In the genomic region with DNA sequence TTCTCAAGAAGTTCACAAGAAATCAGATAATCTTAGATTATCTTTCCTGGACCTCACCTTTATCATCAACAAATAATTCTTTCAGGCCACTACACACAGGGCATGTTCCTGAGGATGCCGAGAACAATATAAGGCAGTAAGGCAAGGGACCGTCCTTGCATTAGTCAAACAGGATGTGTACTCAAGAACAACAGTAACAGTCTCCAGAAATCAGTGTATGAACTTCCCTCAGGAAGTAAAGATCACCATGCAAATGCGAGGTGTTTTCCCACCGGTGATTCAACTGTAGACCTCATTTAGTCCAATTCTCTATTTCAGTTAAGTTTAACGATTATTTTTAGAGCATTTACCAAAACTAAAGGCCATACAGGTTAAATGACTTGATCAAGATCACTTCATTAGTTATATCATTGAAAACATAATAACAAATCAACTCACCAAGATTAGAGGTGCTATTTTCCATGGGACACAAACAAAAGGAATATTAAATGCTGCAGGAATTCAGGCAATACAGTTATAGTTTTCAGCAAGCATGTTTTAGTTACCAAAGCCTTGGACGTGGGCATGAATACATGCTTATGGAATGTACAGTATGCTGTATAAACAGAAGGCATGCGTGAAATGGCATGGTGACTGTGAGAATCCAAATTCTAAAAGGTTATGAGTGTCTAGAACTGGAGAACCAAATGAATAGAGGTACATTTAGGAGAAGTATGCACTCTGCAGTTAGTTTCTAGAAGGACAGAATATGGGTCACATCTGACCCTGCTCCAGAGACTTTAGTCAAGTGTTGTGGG, we compare ENCODE assay signal across 11 cellular contexts.
DNase-seq lines count a peak whose midpoint lies in the region; ATAC-seq and TF ChIP-seq lines count a peak whose summit lies in the region.
"Had no signal": no experiment of that assay in that cellular context is flagged by ENCODE, and none has a peak within 500 bp of the region (broad histone marks: within the 10 kb centered on the region; RNA-seq: fewer than 3 reads in every experiment).

No MANE protein-coding gene starts in this region.

- TF ChIP-seq CTCF in astrocyte of the cerebellum (IDR thresholded peaks at IDR 0.05; ENCODE audit: low read depth, low read length, missing control alignments), result no peak

- no peak overlapping the region for H3K4me3 ChIP-seq in astrocyte of the cerebellum (ENCODE audit: low read depth, low read length)
- H3K4me3 ChIP-seq: cardiac muscle cell, stomach had no signal

- in situ Hi-C loops in astrocyte of the cerebellum (cut with HindIII; ENCODE audit: low sequenced_read_pairs), result no loop called here

- ATAC-seq in GM18909 (IDR thresholded peaks at IDR 0.05; ENCODE audit: poor library complexity, unreplicated experiment) (peak; percentile 34), HG02885 (IDR thresholded peaks at IDR 0.05; ENCODE audit: poor library complexity, unreplicated experiment) (peak; percentile 49)

- DNase-seq in astrocyte of the cerebellum (ENCODE audit: low read depth), result peak; percentile 2
- peak; percentile 14 for DNase-seq in renal cortical epithelial cell (ENCODE audit: low read depth)
- DNase-seq in NCI-H526 treated with DMSO at 0.1 percent for 48 hours (lab: John Stamatoyannopoulos, UW), result no peak
- no peak for DNase-seq in amniotic stem cell (lab: John Stamatoyannopoulos, UW)
- DNase-seq in midbrain (lab: John Stamatoyannopoulos, UW), result no peak
- DNase-seq in COR-L47 (lab: John Stamatoyannopoulos, UW), result no peak
- DNase-seq: activated CD4-positive, alpha-beta T cell treated with anti-CD3 and anti-CD28 coated beads for 4 hours; stomach had no signal

Comparison
In these comparisons a context has a peak if more than half of its experiments do, and no peak if none do; other contexts are left out.
1. DNase-seq: peak in astrocyte of the cerebellum (single experiment) and renal cortical epithelial cell (single experiment); none in NCI-H526 treated with DMSO at 0.1 percent for 48 hours (single experiment), amniotic stem cell (single experiment), midbrain (single experiment) and COR-L47 (single experiment).